In genomic region chr1:9057851-9058250, GRCh38 we compare ENCODE assay signal across 26 cellular contexts. TPM values are rescaled to one million over a fixed set of nuclear protein-coding genes. Genes with fewer than 3 reads are reported as not detected.
DNase-seq lines count a peak whose midpoint lies in the region; ATAC-seq and TF ChIP-seq lines count a peak whose summit lies in the region.
"Had no signal": no experiment of that assay in that cellular context is flagged by ENCODE, and none has a peak within 500 bp of the region (broad histone marks: within the 10 kb centered on the region; RNA-seq: fewer than 3 reads in every experiment).

No MANE protein-coding gene starts in this region.

- H3K23ac ChIP-seq in trophoblast cell (ENCODE audit: low read length): no peak overlapping the region

- no peak overlapping the region for H2BK120ac ChIP-seq in trophoblast cell (ENCODE audit: insufficient read depth, low read length, poor library complexity)

- H3K36me3 ChIP-seq in DND-41 (ENCODE audit: insufficient read depth, low read length) (no peaks in the 10 kb centered on the region), GM23338 (ENCODE audit: insufficient read depth) (no peaks in the 10 kb centered on the region), skeletal muscle tissue (ENCODE audit: control insufficient read depth in 3 of 3, insufficient read depth in 3 of 3, low read length in 3 of 3) (peaks cover 0 to 10% (median 6%) of the 10 kb centered on the region in 3 donors), SK-N-SH (replicated peaks in 1 of 2; ENCODE audit: control insufficient read depth in 1 of 2, insufficient read depth in 2 of 2, low read length in 1 of 2) (no peaks in the 10 kb centered on the region), trophoblast cell (ENCODE audit: control insufficient read depth in 1 of 2, insufficient read depth in 2 of 2, low read length in 2 of 2) (no peaks in the 10 kb centered on the region)
- H3K36me3 ChIP-seq: BE2C had no signal

- H3K27me3 ChIP-seq in DND-41 (ENCODE audit: insufficient read depth, low read length, poor library complexity) (no peaks in the 10 kb centered on the region), GM23338 (ENCODE audit: insufficient read depth) (no peaks in the 10 kb centered on the region), skeletal muscle tissue (ENCODE audit: control insufficient read depth in 3 of 3, insufficient read depth in 3 of 3, low read length in 3 of 3) (no peaks in the 10 kb centered on the region), SK-N-SH (ENCODE audit: insufficient read depth) (no peaks in the 10 kb centered on the region), trophoblast cell (ENCODE audit: insufficient read depth, low read length) (no peaks in the 10 kb centered on the region)
- H3K27me3 ChIP-seq: BE2C, Peyer's patch had no signal

- H3K9me2 ChIP-seq in GM23338 (ENCODE audit: insufficient read depth): no peaks in the 10 kb centered on the region
- no peaks in the 10 kb centered on the region for H3K9me2 ChIP-seq in SK-N-SH

- DNase-seq in DND-41 (no peak), GM23338 (ENCODE audit: low spot score) (no peak), naive B cell (no peak), SK-N-SH (no peak), trophoblast cell (no peak)
- DNase-seq: BE2C; CD8-positive, alpha-beta memory T cell; DMS 273 treated with DMSO at 0.1 percent for 48 hours; DMS79; NCI-H1092; NCI-H1436; NCI-H187; NCI-H2081 treated with DMSO at 0.1 percent for 48 hours; NCI-H2171; NCI-H226; NCI-H510A; NCI-H69; SHP77 treated with DMSO at 0.1 percent for 48 hours had no signal

- H3K27ac Mint-ChIP-seq in GM23338 (no peak overlapping the region), naive B cell (peak overlapping the region in 4 of 6 donors; percentile 34 to 69 (median 64))
- H3K27ac Mint-ChIP-seq: CD8-positive, alpha-beta memory T cell had no signal

- no peak overlapping the region for H2AK5ac ChIP-seq in trophoblast cell (ENCODE audit: low read length)

- no peaks in the 10 kb centered on the region for H3K79me1 ChIP-seq in trophoblast cell (ENCODE audit: low read length)

- no peak overlapping the region for H3K4ac ChIP-seq in trophoblast cell (ENCODE audit: low read depth, low read length)

- H3K4me3 ChIP-seq in DND-41 (ENCODE audit: low read depth in 1 of 2, low read length in 2 of 2) (no peak overlapping the region), GM23338 (no peak overlapping the region), skeletal muscle tissue (ENCODE audit: low read length in 3 of 3) (no peak overlapping the region), SK-N-SH (ENCODE audit: low read depth in 2 of 2, low read length in 1 of 2) (no peak overlapping the region), trophoblast cell (ENCODE audit: low read depth, low read length) (no peak overlapping the region)
- H3K4me3 ChIP-seq: Peyer's patch had no signal

- TF ChIP-seq CTCF in DND-41 (IDR thresholded peaks at IDR 0.05; ENCODE audit: borderline replicate concordance, extremely low read depth, low read length, poor library complexity, severe bottlenecking) (no peak), GM23338 (conservative IDR thresholded peaks at IDR 0.05; ENCODE audit: low read depth in 2 of 2) (no peak), SK-N-SH (IDR thresholded peaks at IDR 0.05) (no peak)

- H3K18ac ChIP-seq in trophoblast cell (ENCODE audit: low read length): no peak overlapping the region

- H3K27ac ChIP-seq in DND-41 (ENCODE audit: low read length) (no peak overlapping the region), GM23338 (ENCODE audit: low read depth) (no peak overlapping the region), skeletal muscle tissue (ENCODE audit: low read depth, low read length) (no peak overlapping the region), SK-N-SH (ENCODE audit: low read depth in 2 of 2, low read length in 1 of 2) (no peak overlapping the region), trophoblast cell (ENCODE audit: low read depth, low read length) (no peak overlapping the region)
- H3K27ac ChIP-seq: Peyer's patch had no signal

- no peak for TF ChIP-seq EP300 in SK-N-SH (IDR thresholded peaks at IDR 0.05; ENCODE audit: borderline replicate concordance in 1 of 2, low read depth in 1 of 2, low read length in 1 of 2)

- no peaks in the 10 kb centered on the region for H3K4me1 ChIP-seq in DND-41 (ENCODE audit: insufficient read depth, low read length)
- no peaks in the 10 kb centered on the region for H3K4me1 ChIP-seq in GM23338 (ENCODE audit: insufficient read depth)
- H3K4me1 ChIP-seq in skeletal muscle tissue (ENCODE audit: control insufficient read depth in 3 of 3, insufficient read depth in 3 of 3, low read length in 3 of 3): peaks cover 32 to 42% (median 41%) of the 10 kb centered on the region in 3 donors
- no peaks in the 10 kb centered on the region for H3K4me1 ChIP-seq in SK-N-SH (ENCODE audit: control insufficient read depth in 1 of 2, insufficient read depth in 2 of 2, low read depth in 1 of 2, low read length in 1 of 2)
- H3K4me1 ChIP-seq in trophoblast cell (ENCODE audit: control insufficient read depth in 1 of 2, insufficient read depth in 2 of 2, low read length in 2 of 2): no peaks in the 10 kb centered on the region
- H3K4me1 ChIP-seq: BE2C, Peyer's patch had no signal

- H4K20me1 ChIP-seq in DND-41 (ENCODE audit: insufficient read depth, low read length) (no peaks in the 10 kb centered on the region), GM23338 (replicated peaks; ENCODE audit: insufficient read depth) (no peaks in the 10 kb centered on the region), SK-N-SH (ENCODE audit: insufficient read depth) (no peaks in the 10 kb centered on the region)

- H3K4me3 Mint-ChIP-seq in GM23338 (no peak overlapping the region), naive B cell (no peak overlapping the region)
- H3K4me3 Mint-ChIP-seq: CD14-positive monocyte; CD8-positive, alpha-beta memory T cell had no signal

- H4K8ac ChIP-seq in trophoblast cell (ENCODE audit: low read depth, low read length): no peak overlapping the region

- 0 out of 3 replicates have a peak, but pooled peaks have one; percentile 22 for ATAC-seq in DND-41 (ENCODE audit: insufficient read depth, low read depth)
- no peak for ATAC-seq in GM23338
- ATAC-seq in naive B cell (ENCODE audit: low read depth in 2 of 2): no peak
- ATAC-seq in HG03045 (IDR thresholded peaks at IDR 0.05; ENCODE audit: unreplicated experiment): no peak
- no peak for ATAC-seq in GM21717 (IDR thresholded peaks at IDR 0.05; ENCODE audit: unreplicated experiment)
- ATAC-seq: HCT116 had no signal

- H3K4me2 ChIP-seq in DND-41 (ENCODE audit: insufficient read depth, low read length) (no peak overlapping the region), GM23338 (no peak overlapping the region), SK-N-SH (no peak overlapping the region), trophoblast cell (ENCODE audit: low read length) (no peak overlapping the region)

- no peak overlapping the region for H4K12ac ChIP-seq in trophoblast cell (ENCODE audit: low read depth, low read length)

- TF ChIP-seq RAD21 in SK-N-SH (IDR thresholded peaks at IDR 0.05; ENCODE audit: low read length): no peak

- H2BK5ac ChIP-seq in trophoblast cell (ENCODE audit: low read depth, low read length, poor library complexity): no peak overlapping the region

- H3F3A ChIP-seq in GM23338 (replicated peaks; ENCODE audit: low read depth) (no peaks in the 10 kb centered on the region), SK-N-SH (replicated peaks; ENCODE audit: insufficient read depth) (no peaks in the 10 kb centered on the region)

- peaks cover 4% of the 10 kb centered on the region for H3K27me3 Mint-ChIP-seq in GM23338 (ENCODE audit: insufficient read depth, low read depth, poor library complexity)
- no peaks in the 10 kb centered on the region for H3K27me3 Mint-ChIP-seq in naive B cell

- H3K79me2 ChIP-seq in DND-41 (ENCODE audit: insufficient read depth, low read length) (no peaks in the 10 kb centered on the region), GM23338 (replicated peaks; ENCODE audit: insufficient read depth) (no peaks in the 10 kb centered on the region), SK-N-SH (ENCODE audit: insufficient read depth) (no peaks in the 10 kb centered on the region), trophoblast cell (ENCODE audit: control insufficient read depth, insufficient read depth, low read length, poor library complexity) (no peaks in the 10 kb centered on the region)

- H4K91ac ChIP-seq in trophoblast cell (ENCODE audit: low read depth, low read length): no peak overlapping the region

- CTCF ChIA-PET in SK-N-SH (lab: Yijun Ruan, JAX): interaction anchor here (1.0 to 1.8 kb wide), 3 partner anchors 10 to 140 kb away, joined by 3 to 4 read pairs (median 3); no protein-coding TSS in a partner anchor

- H3K14ac ChIP-seq in trophoblast cell (ENCODE audit: low read length): no peak overlapping the region

- H2BK12ac ChIP-seq in trophoblast cell (ENCODE audit: low read length): no peak overlapping the region

- H3K9ac ChIP-seq in DND-41 (ENCODE audit: low read depth, low read length) (no peak overlapping the region), skeletal muscle tissue (ENCODE audit: low read depth in 1 of 3, low read length in 3 of 3) (peak overlapping the region in 2 of 3 donors; percentile 14 to 60), SK-N-SH (no peak overlapping the region), trophoblast cell (ENCODE audit: low read length) (no peak overlapping the region)

- no peaks in the 10 kb centered on the region; the same call in 2 of the 3 replicates for H3K9me3 Mint-ChIP-seq in GM23338
- no peaks in the 10 kb centered on the region for H3K9me3 Mint-ChIP-seq in naive B cell
- H3K9me3 Mint-ChIP-seq: CD8-positive, alpha-beta memory T cell had no signal

- WGBS in SK-N-SH (ENCODE audit: low lambda C conversion rate): 62% methylated on average over 4 of the region's 10 CpGs
- WGBS in trophoblast cell (ENCODE audit: extremely low coverage, insufficient coverage, insufficient read length): no CpG with 5 or more reads among the region's 10 CpGs

- H3K36me3 Mint-ChIP-seq in GM23338 (ENCODE audit: low read depth) (no peaks in the 10 kb centered on the region), naive B cell (peaks cover 0 to 9% of the 10 kb centered on the region in 2 donors)
- H3K36me3 Mint-ChIP-seq: CD8-positive, alpha-beta memory T cell had no signal

- no peak overlapping the region for H2AFZ ChIP-seq in DND-41 (ENCODE audit: low read depth, low read length)
- 0 out of 2 replicates have a peak overlapping the region, but pooled peaks have one; percentile 34 for H2AFZ ChIP-seq in GM23338
- H2AFZ ChIP-seq in SK-N-SH (ENCODE audit: low read depth): no peak overlapping the region
- no peak overlapping the region for H2AFZ ChIP-seq in trophoblast cell (ENCODE audit: insufficient read depth, low read length, poor library complexity)

- POLR2A ChIA-PET in SK-N-SH (lab: Yijun Ruan, JAX): no interaction called here

- H3K9me3 ChIP-seq in DND-41 (ENCODE audit: insufficient read depth, low read length, severe bottlenecking) (no peaks in the 10 kb centered on the region), skeletal muscle tissue (ENCODE audit: control insufficient read depth in 3 of 3, low read length in 3 of 3) (no peaks in the 10 kb centered on the region), SK-N-SH (no peaks in the 10 kb centered on the region), trophoblast cell (ENCODE audit: insufficient read depth, low read depth, low read length) (peaks cover 3% of the 10 kb centered on the region)
- H3K9me3 ChIP-seq: BE2C, Peyer's patch had no signal

- peaks cover 7% of the 10 kb centered on the region for H3K4me1 Mint-ChIP-seq in GM23338
- peaks cover 18 to 28% (median 20%) of the 10 kb centered on the region in 3 donors for H3K4me1 Mint-ChIP-seq in naive B cell
- H3K4me1 Mint-ChIP-seq: CD8-positive, alpha-beta memory T cell had no signal

RNA-seq across cellular contexts. Expression of gene SLC2A5, which starts 11.6 kb away (rescaled TPM):
- total RNA-seq in GM23338 (2014; rRNA removed; shearing (Covaris generic)): 0.03 TPM in 1 of 2 replicates, not detected in the other
- polyA plus RNA-seq in GM23338 (2016; fragmentation: Nextera tagmentation; extraction: Ambion mirVana): not detected in 2 replicates
- polyA plus RNA-seq in naive B cell (ENCODE audit: low read depth in 6 of 6): 10 to 100 TPM in 5 of 6 donors, 1 to 10 TPM in 1; 7.5 to 24.8 (median 21.2) TPM
- 8.9 TPM for total RNA-seq in skeletal muscle tissue
- 0.02 TPM in 2 replicates for polyA plus RNA-seq in SK-N-SH (2012; rRNA removed)
- polyA plus RNA-seq in SK-N-SH (2012; cell fraction: cytosol; rRNA removed): 0.01 TPM in 1 of 2 replicates, not detected in the other
- 0.07 and 0.14 TPM in 2 replicates for polyA plus RNA-seq in SK-N-SH (2012; cell fraction: nucleus; rRNA removed)
- polyA plus RNA-seq in trophoblast cell (2013): 0.12 and 0.16 TPM in 2 replicates
- total RNA-seq: CD8-positive, alpha-beta memory T cell had no signal
- polyA plus RNA-seq: CD8-positive, alpha-beta memory T cell had no signal

RNA-seq across cellular contexts. Expression of gene SLC2A7, which starts 31.6 kb away (rescaled TPM):
- not detected in 2 replicates for total RNA-seq in GM23338 (2014; rRNA removed; shearing (Covaris generic))
- polyA plus RNA-seq in GM23338 (2016; fragmentation: Nextera tagmentation; extraction: Ambion mirVana): not detected in 2 replicates
- not detected for polyA plus RNA-seq in naive B cell (ENCODE audit: low read depth in 6 of 6)
- total RNA-seq in skeletal muscle tissue: not detected
- not detected in 2 replicates for polyA plus RNA-seq in SK-N-SH (2012; rRNA removed)
- polyA plus RNA-seq in SK-N-SH (2012; cell fraction: cytosol; rRNA removed): not detected in 2 replicates
- not detected in 2 replicates for polyA plus RNA-seq in SK-N-SH (2012; cell fraction: nucleus; rRNA removed)
- polyA plus RNA-seq in trophoblast cell (2013): not detected in 2 replicates
- total RNA-seq: CD8-positive, alpha-beta memory T cell; H4; OCI-LY7 had no signal
- polyA plus RNA-seq: CD14-positive monocyte; CD8-positive, alpha-beta memory T cell had no signal

Comparison
In these comparisons a context has a peak if more than half of its experiments do, and no peak if none do; other contexts are left out.
1. H3K9ac ChIP-seq: peak in skeletal muscle tissue (2 of 3); none in DND-41 (single experiment), SK-N-SH (single experiment) and trophoblast cell (single experiment).